ENCODE assay signal across 1 cellular context in genomic region chr5:88833371-88834107, GRCh38.
TF ChIP-seq lines count a peak whose summit lies in the region.

No MANE protein-coding gene starts in this region.

TF ChIP-seq in GM23338, 12 proteins besides CTCF, POLR2A, EP300 and RAD21 (continued from another document):
- TF ChIP-seq REST (IDR thresholded peaks at IDR 0.05; ENCODE audit: unreplicated experiment) (no peak), EZH2 (IDR thresholded peaks at IDR 0.05; ENCODE audit: low read depth, unreplicated experiment) (no peak)
